15 cellular contexts compared by ENCODE assay signal in genomic region chr17:78613423-78613822, GRCh38. TPM values are rescaled to one million over a fixed set of nuclear protein-coding genes. Genes with fewer than 3 reads are reported as not detected.
"Had no signal": no experiment of that assay in that cellular context is flagged by ENCODE, and none has a peak within 500 bp of the region (broad histone marks: within the 10 kb centered on the region; RNA-seq: fewer than 3 reads in every experiment).

No MANE protein-coding gene starts in this region.

- H3K27me3 ChIP-seq: sigmoid colon, testis, upper lobe of right lung had no signal

- H3K9me3 ChIP-seq: psoas muscle, sigmoid colon, stomach, testis, upper lobe of right lung had no signal

- DNase-seq: activated CD4-positive, alpha-beta T cell treated with anti-CD3 and anti-CD28 coated beads, Interleukin-2, amount 50 U/mL, for 48 hours; activated naive CD4-positive, alpha-beta T cell treated with anti-CD3 and anti-CD28 coated beads for 36 hours; activated naive CD8-positive, alpha-beta T cell treated with anti-CD3 and anti-CD28 coated beads, Interleukin-2, amount 50 U/mL, for 24 hours; dermis blood vessel endothelial cell; effector memory CD8-positive, alpha-beta T cell; head of caudate nucleus; nephron progenitor cell; psoas muscle; sigmoid colon; stimulated activated CD4-positive, alpha-beta T cell treated with anti-CD3 and anti-CD28 coated beads, Interleukin-1b, Interleukin-23, amount 100 ng/mL, for 48 hours; stomach; T-helper 9 cell; testis; upper lobe of right lung had no signal

- H3K4me1 ChIP-seq: upper lobe of right lung had no signal

- H3K4me3 ChIP-seq: psoas muscle, sigmoid colon, stomach, testis, upper lobe of right lung had no signal

- H3K36me3 ChIP-seq: sigmoid colon, stomach, upper lobe of right lung had no signal

- H3K27ac ChIP-seq: psoas muscle, sigmoid colon, stomach, testis, upper lobe of right lung had no signal

RNA-seq across cellular contexts. Expression of gene DNAH17, which starts 36.2 kb away (rescaled TPM):
- total RNA-seq: fibroblast of lung had no signal
- polyA plus RNA-seq: fibroblast of lung had no signal
